Comparison of ENCODE assay signal across 9 cellular contexts in the genomic region with DNA sequence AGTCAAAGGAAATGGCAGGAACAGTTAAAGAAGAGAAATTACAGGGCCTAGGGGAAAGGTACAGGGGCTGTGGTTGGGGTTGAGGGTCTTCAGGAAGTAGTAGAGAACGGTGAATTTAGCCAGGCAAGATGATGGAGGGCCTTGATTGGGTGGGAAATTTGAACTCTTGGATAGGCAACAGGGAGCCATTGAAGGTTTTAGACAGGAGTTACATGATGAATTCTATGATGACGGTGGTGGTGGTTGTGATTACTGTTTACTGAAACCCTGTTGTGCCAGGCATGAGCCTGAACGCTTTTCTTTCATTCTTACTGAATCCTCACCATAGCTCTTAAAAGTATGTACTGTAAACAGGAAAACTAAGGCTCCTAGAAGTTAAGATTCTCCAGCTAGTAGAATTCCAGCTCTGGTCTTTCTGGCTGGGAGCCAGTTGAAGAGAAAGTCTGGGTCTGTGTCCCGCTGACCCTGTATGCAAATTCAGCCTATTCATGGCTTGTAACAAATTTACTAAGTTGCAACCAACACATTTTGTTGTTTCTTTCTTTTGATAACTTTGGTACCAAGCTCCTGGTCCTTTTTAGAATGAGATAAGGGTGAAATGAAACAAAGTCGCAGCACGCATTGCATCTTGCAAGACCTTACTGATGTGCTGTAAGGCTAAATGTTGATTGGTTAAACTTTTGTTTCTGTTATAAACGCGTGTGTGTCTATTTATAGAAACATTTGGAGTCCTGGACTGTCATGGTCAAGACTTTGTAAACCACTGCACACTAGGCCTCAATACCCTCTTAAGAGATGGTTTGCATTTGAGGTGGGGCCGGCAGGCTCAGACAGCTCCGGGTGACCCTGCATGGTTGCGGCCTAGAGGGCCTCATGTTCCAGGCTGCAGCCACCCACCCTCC. TPM values are rescaled to one million over a fixed set of nuclear protein-coding genes. Genes with fewer than 3 reads are reported as not detected.
DNase-seq lines count a peak whose midpoint lies in the region; ATAC-seq and TF ChIP-seq lines count a peak whose summit lies in the region.
"Had no signal": no experiment of that assay in that cellular context is flagged by ENCODE, and none has a peak within 500 bp of the region (broad histone marks: within the 10 kb centered on the region; RNA-seq: fewer than 3 reads in every experiment).

No MANE protein-coding gene starts in this region.

- no peak for DNase-seq in DND-41
- no peak for DNase-seq in RWPE1 (ENCODE audit: low spot score)
- DNase-seq in psoas muscle, result no peak
- DNase-seq in MG63, result no peak
- DNase-seq in Kasumi-1 (lab: John Stamatoyannopoulos, UW), result no peak
- DNase-seq in Karpas-422, result no peak
- no peak for DNase-seq in prostate gland (ENCODE audit: low spot score)

- H3K9ac ChIP-seq in DND-41 (ENCODE audit: low read depth, low read length) (no peak overlapping the region), Karpas-422 (ENCODE audit: low read length) (no peak overlapping the region)

- no peak for ATAC-seq in DND-41 (ENCODE audit: insufficient read depth, low read depth)
- ATAC-seq in gastroesophageal sphincter, result no peak
- peak in 3 of 4 donors; percentile 46 to 68 (median 51) for ATAC-seq in psoas muscle
- ATAC-seq: Panc1 had no signal

- H3K79me2 ChIP-seq in DND-41 (ENCODE audit: insufficient read depth, low read length), result peaks cover 69% of the 10 kb centered on the region
- peaks cover 81% of the 10 kb centered on the region for H3K79me2 ChIP-seq in Karpas-422 (ENCODE audit: low read length)

- H3K27ac ChIP-seq in DND-41 (ENCODE audit: low read length), result peak overlapping the region; percentile 6; the same call in 1 of the 2 replicates
- H3K27ac ChIP-seq in RWPE1, result peak overlapping the region; percentile 11; the same call in 1 of the 2 replicates
- peak overlapping the region in 3 of 4 donors; percentile 12 to 47 (median 37) for H3K27ac ChIP-seq in gastroesophageal sphincter
- H3K27ac ChIP-seq in psoas muscle, result peak overlapping the region; percentile 96
- H3K27ac ChIP-seq in Karpas-422 (ENCODE audit: low read length), result no peak overlapping the region
- no peak overlapping the region for H3K27ac ChIP-seq in prostate gland

- H3K9me2 ChIP-seq in Karpas-422 (replicated peaks; ENCODE audit: insufficient read depth, low read length), result no peaks in the 10 kb centered on the region

- H3K4me3 ChIP-seq in DND-41 (ENCODE audit: low read depth in 1 of 2, low read length in 2 of 2), result no peak overlapping the region
- H3K4me3 ChIP-seq in gastroesophageal sphincter, result no peak overlapping the region
- peak overlapping the region; percentile 22 for H3K4me3 ChIP-seq in psoas muscle
- H3K4me3 ChIP-seq in MG63, result no peak overlapping the region
- no peak overlapping the region for H3K4me3 ChIP-seq in Karpas-422 (ENCODE audit: low read length)
- H3K4me3 ChIP-seq in prostate gland, result no peak overlapping the region

- no peak overlapping the region for H3K4me2 ChIP-seq in DND-41 (ENCODE audit: insufficient read depth, low read length)
- no peak overlapping the region for H3K4me2 ChIP-seq in Karpas-422 (ENCODE audit: low read depth, low read length, poor library complexity, severe bottlenecking)

- CTCF ChIA-PET in RWPE1 (lab: Yijun Ruan, JAX), result no interaction called here

- peaks cover 39% of the 10 kb centered on the region for H3K4me1 ChIP-seq in DND-41 (ENCODE audit: insufficient read depth, low read length)
- peaks cover 0 to 67% (median 17%) of the 10 kb centered on the region in 3 donors for H3K4me1 ChIP-seq in gastroesophageal sphincter
- H3K4me1 ChIP-seq in psoas muscle, result peaks cover 63% of the 10 kb centered on the region
- H3K4me1 ChIP-seq in Karpas-422 (ENCODE audit: low read length), result peaks cover 43% of the 10 kb centered on the region
- no peaks in the 10 kb centered on the region for H3K4me1 ChIP-seq in prostate gland (replicated peaks)

- no peak overlapping the region for H2AFZ ChIP-seq in DND-41 (ENCODE audit: low read depth, low read length)
- H2AFZ ChIP-seq in Karpas-422 (ENCODE audit: low read length), result no peak overlapping the region

- H4K20me1 ChIP-seq in DND-41 (ENCODE audit: insufficient read depth, low read length) (peaks cover 23% of the 10 kb centered on the region; the same call in 1 of the 2 replicates), Karpas-422 (ENCODE audit: insufficient read depth, low read depth, low read length) (no peaks in the 10 kb centered on the region; the same call in none of the 2 replicates)

- H3K27me3 ChIP-seq in DND-41 (ENCODE audit: insufficient read depth, low read length, poor library complexity), result no peaks in the 10 kb centered on the region
- no peaks in the 10 kb centered on the region for H3K27me3 ChIP-seq in gastroesophageal sphincter
- H3K27me3 ChIP-seq in psoas muscle (ENCODE audit: insufficient read depth in 3 of 3, low read length in 2 of 3), result no peaks in the 10 kb centered on the region
- H3K27me3 ChIP-seq in MG63, result no peaks in the 10 kb centered on the region
- H3K27me3 ChIP-seq in Karpas-422 (ENCODE audit: low read length), result no peaks in the 10 kb centered on the region
- no peaks in the 10 kb centered on the region for H3K27me3 ChIP-seq in prostate gland (replicated peaks; ENCODE audit: insufficient read depth)

- H3K36me3 ChIP-seq in DND-41 (ENCODE audit: insufficient read depth, low read length) (peaks cover 7% of the 10 kb centered on the region), gastroesophageal sphincter (no peaks in the 10 kb centered on the region), psoas muscle (ENCODE audit: insufficient read depth in 1 of 2, low read depth in 1 of 2) (no peaks in the 10 kb centered on the region), MG63 (peaks cover 21% of the 10 kb centered on the region), Karpas-422 (ENCODE audit: insufficient read depth, low read length) (0 out of 2 replicates have a peak, but pooled peaks cover 5% of the 10 kb centered on the region), prostate gland (no peaks in the 10 kb centered on the region)

- TF ChIP-seq CTCF in DND-41 (IDR thresholded peaks at IDR 0.05; ENCODE audit: borderline replicate concordance, extremely low read depth, low read length, poor library complexity, severe bottlenecking) (no peak), RWPE1 (conservative IDR thresholded peaks at IDR 0.05; ENCODE audit: low read depth) (no peak), gastroesophageal sphincter (IDR thresholded peaks at IDR 0.05) (no peak), psoas muscle (IDR thresholded peaks at IDR 0.05) (no peak), prostate gland (IDR thresholded peaks at IDR 0.05) (no peak)

- WGBS in gastroesophageal sphincter (ENCODE audit: low coverage in 1 of 2), 2 donors, result 48 to 54% methylated on average over 7 to 8 of the region's 11 CpGs
- 56 to 63% (median 61%) methylated on average over 11 of the region's 11 CpGs for WGBS in psoas muscle, 3 donors
- 75% methylated on average over 11 of the region's 11 CpGs for WGBS in prostate gland

- POLR2A ChIA-PET in RWPE1 (lab: Yijun Ruan, JAX; ENCODE audit: low non-redundant PET), result no interaction called here

- TF ChIP-seq EP300 in gastroesophageal sphincter (IDR thresholded peaks at IDR 0.05), result no peak

- TF ChIP-seq POLR2A in gastroesophageal sphincter (IDR thresholded peaks at IDR 0.05) (no peak), prostate gland (IDR thresholded peaks at IDR 0.05) (no peak)

- H3K9me3 ChIP-seq in DND-41 (ENCODE audit: insufficient read depth, low read length, severe bottlenecking), result no peaks in the 10 kb centered on the region
- H3K9me3 ChIP-seq in gastroesophageal sphincter, result no peaks in the 10 kb centered on the region
- no peaks in the 10 kb centered on the region for H3K9me3 ChIP-seq in psoas muscle
- H3K9me3 ChIP-seq in MG63, result no peaks in the 10 kb centered on the region
- no peaks in the 10 kb centered on the region for H3K9me3 ChIP-seq in Karpas-422 (ENCODE audit: low read length)
- no peaks in the 10 kb centered on the region for H3K9me3 ChIP-seq in prostate gland

- intact Hi-C loops in psoas muscle (cut with DNase I) (no loop called here), prostate gland (cut with DNase I) (no loop called here)

RNA-seq across cellular contexts. Expression of a gene that starts 6.0 kb away (rescaled TPM):
- total RNA-seq in gastroesophageal sphincter (10 to 100 TPM in 3 of 4 donors, 1 to 10 TPM in 1; 8.7 to 15.5 (median 12.6) TPM), psoas muscle (10 to 100 TPM; 17.9 to 34.2 (median 30.2) TPM), prostate gland (10 to 100 TPM in 1 of 2 donors, 1 to 10 TPM in 1; 5.5 to 71.1 TPM)
- 10 to 100 TPM; 23.2 to 75.5 (median 26.0) TPM for polyA plus RNA-seq in psoas muscle
- 5.9 and 15.9 TPM in 2 replicates for total RNA-seq in MG63 (2014; rRNA removed; shearing (Covaris generic); ENCODE audit: low replicate concordance)
- 17.6 and 20.3 TPM in 2 replicates for total RNA-seq in Karpas-422 (2014; rRNA removed; shearing (Covaris generic); ENCODE audit: low replicate concordance)

RNA-seq across cellular contexts. Expression of a gene that starts 37.1 kb away (rescaled TPM):
- total RNA-seq in gastroesophageal sphincter, result under 1 TPM in 1 of 4 donors, not detected in 3; 0.23 TPM
- not detected for total RNA-seq in psoas muscle
- under 1 TPM in 2 of 3 donors, not detected in 1; under 0.01 to 0.12 TPM for polyA plus RNA-seq in psoas muscle
- not detected in 2 replicates for total RNA-seq in MG63 (2014; rRNA removed; shearing (Covaris generic); ENCODE audit: low replicate concordance)
- 0.25 and 1.6 TPM in 2 replicates for total RNA-seq in Karpas-422 (2014; rRNA removed; shearing (Covaris generic); ENCODE audit: low replicate concordance)
- 1 to 10 TPM in 1 of 2 donors, not detected in 1; 1.5 TPM for total RNA-seq in prostate gland

RNA-seq across cellular contexts. Expression of a gene that starts 51.5 kb away (rescaled TPM):
- 10 to 100 TPM in 3 of 4 donors, 1 to 10 TPM in 1; 10.0 to 26.5 (median 15.0) TPM for total RNA-seq in gastroesophageal sphincter
- total RNA-seq in psoas muscle, result 10 to 100 TPM in 3 of 4 donors, 1 to 10 TPM in 1; 7.5 to 11.5 (median 10.5) TPM
- polyA plus RNA-seq in psoas muscle, result 1 to 10 TPM; 6.3 to 9.9 (median 6.7) TPM
- total RNA-seq in MG63 (2014; rRNA removed; shearing (Covaris generic); ENCODE audit: low replicate concordance), result 18.1 and 30.1 TPM in 2 replicates
- 39.1 and 102 TPM in 2 replicates for total RNA-seq in Karpas-422 (2014; rRNA removed; shearing (Covaris generic); ENCODE audit: low replicate concordance)
- 10 to 100 TPM; 18.1 to 39.3 TPM for total RNA-seq in prostate gland

Comparison
In these comparisons a context has a peak if more than half of its experiments do, and no peak if none do; other contexts are left out.
1. ATAC-seq: peak in psoas muscle (3 of 4); none in DND-41 (single experiment) and gastroesophageal sphincter (single experiment).
2. H3K27ac ChIP-seq: peak in DND-41 (single experiment), RWPE1 (single experiment), gastroesophageal sphincter (3 of 4) and psoas muscle (single experiment); none in Karpas-422 (single experiment) and prostate gland (0 of 2).